26 cellular contexts compared by ENCODE assay signal in the genomic region with DNA sequence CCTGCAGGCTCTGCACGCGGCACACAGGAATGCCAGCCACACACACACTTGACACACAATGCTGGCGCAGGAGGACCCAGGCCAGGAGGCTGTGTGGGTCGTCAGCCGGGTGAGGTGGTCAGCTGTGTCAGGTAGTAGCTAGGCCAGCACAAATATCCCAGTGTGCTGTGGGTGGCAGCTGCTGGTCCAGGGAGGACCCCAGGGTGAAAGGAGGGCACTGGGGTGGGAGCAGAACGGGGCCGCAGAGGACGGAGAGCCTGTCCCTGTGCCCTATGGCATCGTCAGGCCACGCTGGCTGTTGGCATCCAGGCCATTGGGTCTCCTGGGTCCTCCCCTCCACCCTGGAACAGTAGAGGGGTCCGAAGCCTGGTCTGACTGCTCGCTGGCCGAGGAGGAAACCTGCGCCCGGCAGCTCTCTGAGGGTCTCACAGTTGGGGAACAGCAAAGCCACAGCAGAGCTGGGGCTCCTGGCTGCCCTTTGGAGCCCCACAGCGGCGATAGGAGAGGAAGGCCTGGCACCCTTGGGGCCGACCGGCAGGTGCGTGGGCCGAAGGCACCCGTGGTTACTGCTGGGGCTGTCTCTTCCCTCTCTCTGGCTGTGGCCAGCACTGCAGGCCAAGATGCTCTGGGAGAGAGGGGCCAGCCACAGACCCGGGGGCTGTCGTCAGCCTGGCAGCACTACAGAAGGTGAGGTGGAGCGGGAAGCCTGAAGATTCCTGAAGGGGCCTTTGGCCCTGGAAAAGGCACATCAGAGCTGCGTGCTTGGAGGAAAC. TPM values are rescaled to one million over a fixed set of nuclear protein-coding genes. Genes with fewer than 3 reads are reported as not detected.
A peak's percentile ranks its signal among the peaks of the same experiment; 100 is the strongest.
DNase-seq lines count a peak whose midpoint lies in the region; ATAC-seq, FAIRE-seq and TF ChIP-seq lines count a peak whose summit lies in the region.
"Had no signal": no experiment of that assay in that cellular context is flagged by ENCODE, and none has a peak within 500 bp of the region (broad histone marks: within the 10 kb centered on the region; RNA-seq: fewer than 3 reads in every experiment).

No MANE protein-coding gene starts in this region.

- H2BK5ac ChIP-seq in neuronal stem cell (ENCODE audit: low read length): peak overlapping the region; percentile 39

- H3K4me3 ChIP-seq in right cardiac atrium (ENCODE audit: low read length): no peak overlapping the region
- H3K4me3 ChIP-seq in right atrium auricular region: no peak overlapping the region
- no peak overlapping the region for H3K4me3 ChIP-seq in RWPE2 (ENCODE audit: severe bottlenecking)
- no peak overlapping the region for H3K4me3 ChIP-seq in neuronal stem cell (ENCODE audit: low read length in 2 of 2)
- H3K4me3 ChIP-seq in vagina: no peak overlapping the region
- H3K4me3 ChIP-seq: left lung, Peyer's patch, smooth muscle cell, stomach, thyroid gland had no signal

- no peak overlapping the region for H2AFZ ChIP-seq in neuronal stem cell (ENCODE audit: low read length)

- DNase-seq in right cardiac atrium (peak in 2 of 3 donors; percentile 40 to 51), right atrium auricular region (ENCODE audit: low spot score) (no peak), RWPE2 (ENCODE audit: low spot score) (peak; percentile 53), neuronal stem cell (ENCODE audit: low spot score) (no peak), vagina (ENCODE audit: extremely low spot score in 2 of 2) (no peak), NK-92 (lab: John Stamatoyannopoulos, UW; ENCODE audit: unreplicated experiment) (no peak), RCC 7860 (ENCODE audit: low spot score) (no peak), NCI-H1930 (lab: John Stamatoyannopoulos, UW) (no peak)
- DNase-seq: activated B cell treated with CpG ODN at 0.5 μM for 24 hours; activated CD4-positive, alpha-beta T cell treated with anti-CD3 and anti-CD28 coated beads, Interleukin-2, amount 50 U/mL, for 48 hours; activated naive CD4-positive, alpha-beta T cell treated with Interleukin-2 at 50 U/mL for 16 hours; AML-193; CD8-positive, alpha-beta memory T cell; central memory CD4-positive, alpha-beta T cell; MM.1S; naive B cell; NCI-H2029; stimulated activated CD4-positive, alpha-beta T cell treated with anti-CD3 and anti-CD28 coated beads, Interleukin-1b, Interleukin-23, amount 100 ng/mL, for 48 hours had no signal

- no peak for FAIRE-seq in RCC 7860 (lab: Jason Lieb, UNC)
- FAIRE-seq: GM12891, islet of Langerhans had no signal

- H3K4me2 ChIP-seq in neuronal stem cell (ENCODE audit: insufficient read depth, low read length, poor library complexity, severe bottlenecking): no peak overlapping the region
- H3K4me2 ChIP-seq: smooth muscle cell had no signal

- H3K23ac ChIP-seq in neuronal stem cell (ENCODE audit: low read depth, low read length, poor library complexity): peak overlapping the region; percentile 62

- peak overlapping the region; percentile 79 for H3K14ac ChIP-seq in neuronal stem cell (ENCODE audit: low read length)

- WGBS in right cardiac atrium: 80% methylated on average over 26 of the region's 26 CpGs
- no CpG with 5 or more reads among the region's 26 CpGs for WGBS in neuronal stem cell (ENCODE audit: extremely low coverage in 2 of 2, insufficient read length in 2 of 2, insufficient replicate concordance in 1 of 2), 2 donors

- H3K4me1 ChIP-seq in right cardiac atrium (ENCODE audit: control insufficient read depth, insufficient read depth, low read length) (no peaks in the 10 kb centered on the region), right atrium auricular region (peaks cover 0 to 19% of the 10 kb centered on the region in 2 donors), RWPE2 (ENCODE audit: insufficient read depth, poor library complexity, severe bottlenecking) (peaks cover 5% of the 10 kb centered on the region), neuronal stem cell (ENCODE audit: control insufficient read depth in 2 of 2, insufficient read depth in 1 of 2, low read depth in 1 of 2, low read length in 2 of 2) (no peaks in the 10 kb centered on the region), vagina (peaks cover 19% of the 10 kb centered on the region)

- H3K9ac ChIP-seq in neuronal stem cell (ENCODE audit: low read depth, low read length, poor library complexity): peak overlapping the region; percentile 70

- H2BK12ac ChIP-seq in neuronal stem cell (ENCODE audit: low read length): peak overlapping the region; percentile 36

- ATAC-seq in right cardiac atrium: no peak
- ATAC-seq in RWPE2 (ENCODE audit: low read depth): no peak

- no peaks in the 10 kb centered on the region for H3K27me3 ChIP-seq in right cardiac atrium (ENCODE audit: control insufficient read depth, insufficient read depth)
- no peaks in the 10 kb centered on the region for H3K27me3 ChIP-seq in right atrium auricular region
- H3K27me3 ChIP-seq in RWPE2 (ENCODE audit: insufficient read depth, poor library complexity, severe bottlenecking): no peaks in the 10 kb centered on the region
- H3K27me3 ChIP-seq in neuronal stem cell (ENCODE audit: control insufficient read depth in 3 of 3, insufficient read depth in 3 of 3, low read depth in 1 of 3, low read length in 3 of 3): no peaks in the 10 kb centered on the region
- no peaks in the 10 kb centered on the region for H3K27me3 ChIP-seq in vagina
- H3K27me3 ChIP-seq: left lung, Peyer's patch, thyroid gland had no signal

- peak overlapping the region; percentile 72 for H4K91ac ChIP-seq in neuronal stem cell (ENCODE audit: low read depth, low read length, poor library complexity)

- no peaks in the 10 kb centered on the region for H3K9me3 ChIP-seq in right cardiac atrium (ENCODE audit: control insufficient read depth, low read length)
- no peaks in the 10 kb centered on the region for H3K9me3 ChIP-seq in right atrium auricular region
- H3K9me3 ChIP-seq in RWPE2 (ENCODE audit: severe bottlenecking): no peaks in the 10 kb centered on the region
- H3K9me3 ChIP-seq in neuronal stem cell (replicated peaks in 1 of 2; ENCODE audit: control insufficient read depth in 2 of 2, insufficient read depth in 1 of 2, low read depth in 1 of 2, low read length in 2 of 2): no peaks in the 10 kb centered on the region
- H3K9me3 ChIP-seq in vagina: no peaks in the 10 kb centered on the region
- H3K9me3 ChIP-seq: left lung, Peyer's patch, stomach, thyroid gland had no signal

- no peak overlapping the region for H3K4ac ChIP-seq in neuronal stem cell (ENCODE audit: low read length)

- H2AK5ac ChIP-seq in neuronal stem cell (ENCODE audit: low read depth, low read length): peak overlapping the region; percentile 94

- no peak for TF ChIP-seq POLR2A in vagina (IDR thresholded peaks at IDR 0.05)

- TF ChIP-seq CTCF in right atrium auricular region (IDR thresholded peaks at IDR 0.05) (no peak), RWPE2 (IDR thresholded peaks at IDR 0.05; ENCODE audit: poor library complexity, severe bottlenecking) (no peak), vagina (IDR thresholded peaks at IDR 0.05) (no peak)

- H2BK15ac ChIP-seq in neuronal stem cell (ENCODE audit: low read length): peak overlapping the region; percentile 87

- H4K8ac ChIP-seq in neuronal stem cell (ENCODE audit: low read depth, low read length): no peak overlapping the region

- H3K27ac ChIP-seq in right cardiac atrium (ENCODE audit: low read length): no peak overlapping the region
- H3K27ac ChIP-seq in right atrium auricular region: no peak overlapping the region
- no peak overlapping the region for H3K27ac ChIP-seq in RWPE2 (ENCODE audit: poor library complexity, severe bottlenecking)
- no peak overlapping the region for H3K27ac ChIP-seq in neuronal stem cell (replicated peaks; ENCODE audit: low read length)
- peak overlapping the region; percentile 35 for H3K27ac ChIP-seq in vagina
- H3K27ac ChIP-seq: left lung, Peyer's patch, stomach, thyroid gland had no signal

- peak overlapping the region; percentile 64 for H3K18ac ChIP-seq in neuronal stem cell (ENCODE audit: low read length)

- peak overlapping the region; percentile 9 for H2BK120ac ChIP-seq in neuronal stem cell (ENCODE audit: low read depth, low read length)

- intact Hi-C loops in right cardiac atrium (cut with DNase I): loop anchor here in 2 of 4 donors (5.0 kb wide), 1 partner anchor 129 kb away; no protein-coding TSS in a partner anchor
- intact Hi-C loops in vagina (cut with DNase I): no loop called here

- H3K36me3 ChIP-seq in right atrium auricular region (no peaks in the 10 kb centered on the region), RWPE2 (ENCODE audit: low read depth) (no peaks in the 10 kb centered on the region), neuronal stem cell (replicated peaks in 1 of 2; ENCODE audit: control insufficient read depth in 2 of 2, insufficient read depth in 2 of 2, low read length in 2 of 2) (no peaks in the 10 kb centered on the region), vagina (no peaks in the 10 kb centered on the region)
- H3K36me3 ChIP-seq: left lung, Peyer's patch, stomach, thyroid gland had no signal

- H3K79me1 ChIP-seq in neuronal stem cell (ENCODE audit: low read depth, low read length): peaks cover 3% of the 10 kb centered on the region

RNA-seq across cellular contexts. Expression of a gene that starts 27.3 kb away (rescaled TPM):
- total RNA-seq in right cardiac atrium (under 1 TPM; 0.21 to 0.76 (median 0.38) TPM), right atrium auricular region (1 to 10 TPM in 1 of 2 donors, under 1 TPM in 1; 0.59 to 2.7 TPM), vagina (not detected)
- 0.20 TPM for polyA plus RNA-seq in right cardiac atrium
- 0.03 TPM for polyA plus RNA-seq in neuronal stem cell (2013, experiment 1 of 2)
- 0.04 TPM for polyA plus RNA-seq in neuronal stem cell (2013, experiment 2 of 2)
- total RNA-seq: SK-MEL-5 had no signal

Comparison
In these comparisons a context has a peak if more than half of its experiments do, and no peak if none do; other contexts are left out.
1. DNase-seq: peak in right cardiac atrium (2 of 3) and RWPE2 (single experiment); none in right atrium auricular region (single experiment), neuronal stem cell (single experiment), vagina (0 of 2), NK-92 (single experiment), RCC 7860 (single experiment) and NCI-H1930 (0 of 2).